ENCODE assay signal across 10 cellular contexts in genomic region chr3:72999971-73000370, GRCh38. TPM values are rescaled to one million over a fixed set of nuclear protein-coding genes. Genes with fewer than 3 reads are reported as not detected.
A peak's percentile ranks its signal among the peaks of the same experiment; 100 is the strongest.
DNase-seq lines count a peak whose midpoint lies in the region; ATAC-seq, FAIRE-seq and TF ChIP-seq lines count a peak whose summit lies in the region.
"Had no signal": no experiment of that assay in that cellular context is flagged by ENCODE, and none has a peak within 500 bp of the region (broad histone marks: within the 10 kb centered on the region; RNA-seq: fewer than 3 reads in every experiment).

No MANE protein-coding gene starts in this region.

- no peaks in the 10 kb centered on the region for H3K27me3 ChIP-seq in CD4-positive, alpha-beta T cell (ENCODE audit: control insufficient read depth, insufficient read depth, low read length)
- H3K27me3 ChIP-seq in HUES6 (ENCODE audit: control insufficient read depth, insufficient read depth, low read length) (no peaks in the 10 kb centered on the region), astrocyte (ENCODE audit: insufficient read depth, low read length) (no peaks in the 10 kb centered on the region), muscle layer of duodenum (ENCODE audit: low read depth, low read length) (no peaks in the 10 kb centered on the region), gastrocnemius medialis (no peaks in the 10 kb centered on the region)

- H3K36me3 ChIP-seq in HUES6 (ENCODE audit: control insufficient read depth, insufficient read depth, low read length) (peaks cover 61% of the 10 kb centered on the region), astrocyte (ENCODE audit: insufficient read depth, low read length) (peaks cover 8% of the 10 kb centered on the region), muscle layer of duodenum (ENCODE audit: control insufficient read depth in 1 of 2, insufficient read depth in 2 of 2, low read length in 2 of 2) (peaks cover 4 to 8% of the 10 kb centered on the region in 2 donors), gastrocnemius medialis (no peaks in the 10 kb centered on the region)

- H3K27me3 Mint-ChIP-seq in CD4-positive, alpha-beta T cell, result no peaks in the 10 kb centered on the region
- no peaks in the 10 kb centered on the region for H3K27me3 Mint-ChIP-seq in astrocyte (ENCODE audit: low read depth, unreplicated experiment)

- H3K9ac ChIP-seq in HUES6 (ENCODE audit: low read length) (no peak overlapping the region), astrocyte (ENCODE audit: low read length) (peak overlapping the region; percentile 32)

- CTCF ChIA-PET in CD4-positive, alpha-beta T cell (lab: Charles Lee), result interaction anchor here (3.9 kb wide), 1 partner anchor 56 kb away, joined by 15 read pairs; no protein-coding TSS in a partner anchor

- no peak for TF ChIP-seq CTCF in CD4-positive, alpha-beta T cell (IDR thresholded peaks at IDR 0.05)
- TF ChIP-seq CTCF in astrocyte (IDR thresholded peaks at IDR 0.05; ENCODE audit: insufficient read depth, low read depth, low read length) (no peak), gastrocnemius medialis (IDR thresholded peaks at IDR 0.05 in 4 of 5, conservative IDR thresholded peaks at IDR 0.05 in 1 of 5) (no peak)

- H3K27ac ChIP-seq in CD4-positive, alpha-beta T cell (ENCODE audit: low read depth, low read length), result no peak overlapping the region
- H3K27ac ChIP-seq in HUES6 (ENCODE audit: low read depth, low read length), result no peak overlapping the region
- no peak overlapping the region for H3K27ac ChIP-seq in astrocyte (ENCODE audit: low read depth, low read length)
- H3K27ac ChIP-seq in muscle layer of duodenum (ENCODE audit: low read length), result no peak overlapping the region
- peak overlapping the region in 2 of 4 donors; percentile 98 to 99 for H3K27ac ChIP-seq in gastrocnemius medialis
- H3K27ac ChIP-seq: RWPE1 had no signal

- peak overlapping the region; percentile 50 for H3K27ac Mint-ChIP-seq in CD4-positive, alpha-beta T cell
- H3K27ac Mint-ChIP-seq in astrocyte (ENCODE audit: unreplicated experiment), result no peak overlapping the region

- H3K36me3 Mint-ChIP-seq in CD4-positive, alpha-beta T cell (ENCODE audit: low read depth), result peaks cover 67% of the 10 kb centered on the region
- no peaks in the 10 kb centered on the region for H3K36me3 Mint-ChIP-seq in astrocyte (ENCODE audit: low read depth, unreplicated experiment)

- peaks cover 75% of the 10 kb centered on the region for H4K20me1 ChIP-seq in astrocyte (ENCODE audit: insufficient read depth, low read length)

- H3K4me1 ChIP-seq in HUES6 (ENCODE audit: control insufficient read depth, insufficient read depth, low read length) (peaks cover 23% of the 10 kb centered on the region), astrocyte (ENCODE audit: insufficient read depth, low read length) (peaks cover 18% of the 10 kb centered on the region), muscle layer of duodenum (ENCODE audit: control insufficient read depth in 1 of 2, insufficient read depth in 2 of 2, low read length in 2 of 2) (peaks cover 15 to 56% of the 10 kb centered on the region in 2 donors), gastrocnemius medialis (peaks cover 56 to 64% of the 10 kb centered on the region in 2 donors)

- H3K9me3 Mint-ChIP-seq in CD4-positive, alpha-beta T cell, result no peaks in the 10 kb centered on the region
- H3K9me3 Mint-ChIP-seq in astrocyte (ENCODE audit: unreplicated experiment), result no peaks in the 10 kb centered on the region

- H3K4me3 Mint-ChIP-seq in CD4-positive, alpha-beta T cell, result peak overlapping the region; percentile 84
- peak overlapping the region; percentile 90 for H3K4me3 Mint-ChIP-seq in astrocyte (ENCODE audit: unreplicated experiment)

- peak overlapping the region; percentile 94 for H3K4me2 ChIP-seq in astrocyte (ENCODE audit: low read length)

- H3K4me1 Mint-ChIP-seq in CD4-positive, alpha-beta T cell (ENCODE audit: low read depth), result peaks cover 69% of the 10 kb centered on the region
- peaks cover 19% of the 10 kb centered on the region for H3K4me1 Mint-ChIP-seq in astrocyte (ENCODE audit: low read depth, unreplicated experiment)

- no peak for TF ChIP-seq POLR2A in gastrocnemius medialis (IDR thresholded peaks at IDR 0.05)

- no peak for ATAC-seq in CD4-positive, alpha-beta T cell (ENCODE audit: poor library complexity)
- ATAC-seq in gastrocnemius medialis, result no peak

- H2AFZ ChIP-seq in astrocyte (ENCODE audit: low read depth, low read length), result no peak overlapping the region

- peaks cover 83% of the 10 kb centered on the region for H3K79me2 ChIP-seq in astrocyte (ENCODE audit: insufficient read depth, low read length)

- intact Hi-C loops in CD4-positive, alpha-beta T cell (cut with DNase I, micrococcal nuclease), result loop anchor here (2.0 to 10.0 kb wide), 7 partner anchors 33 to 1415 kb away; partner anchors contain the start of gene FOXP1 (in 1 of the 2)
- intact Hi-C loops in gastrocnemius medialis (cut with DNase I; ENCODE audit: low total_unique reads), result loop anchor here (5.0 to 10.0 kb wide), 2 partner anchors 113 to 555 kb away; partner anchors contain the start of genes GXYLT2 and RYBP

- H3K4me3 ChIP-seq in HUES6 (ENCODE audit: low read depth, low read length) (peak overlapping the region; percentile 99; the same call in 1 of the 2 replicates), astrocyte (ENCODE audit: insufficient read depth, low read depth, low read length) (peak overlapping the region; percentile 94), muscle layer of duodenum (ENCODE audit: low read depth in 1 of 2, low read length in 2 of 2) (peak overlapping the region; percentile 26 to 39), gastrocnemius medialis (no peak overlapping the region)

- H3K9me3 ChIP-seq in CD4-positive, alpha-beta T cell (ENCODE audit: control insufficient read depth, low read length), result no peaks in the 10 kb centered on the region
- no peaks in the 10 kb centered on the region for H3K9me3 ChIP-seq in HUES6 (ENCODE audit: control insufficient read depth, insufficient read depth, low read depth, low read length)
- H3K9me3 ChIP-seq in astrocyte (ENCODE audit: insufficient read depth, low read depth, low read length), result no peaks in the 10 kb centered on the region
- no peaks in the 10 kb centered on the region for H3K9me3 ChIP-seq in muscle layer of duodenum (ENCODE audit: control insufficient read depth in 1 of 2, low read length in 2 of 2)
- H3K9me3 ChIP-seq in gastrocnemius medialis, result no peaks in the 10 kb centered on the region

- in situ Hi-C loops in gastrocnemius medialis (cut with MboI; ENCODE audit: low sequenced_read_pairs in 4 of 4), result no loop called here

- no peak for DNase-seq in CD4-positive, alpha-beta T cell
- DNase-seq in astrocyte (ENCODE audit: low read depth), result no peak
- no peak for DNase-seq in gastrocnemius medialis
- DNase-seq in NCI-H82 (lab: John Stamatoyannopoulos, UW), result no peak
- DNase-seq in putamen (ENCODE audit: low spot score), result no peak
- DNase-seq in stimulated activated naive CD4-positive, alpha-beta T cell treated with Interleukin-2 at 50 U/mL for 16 hours (lab: John Stamatoyannopoulos, UW), result no peak
- DNase-seq: HCEC 1CT had no signal

- no peak for FAIRE-seq in astrocyte (lab: Jason Lieb, UNC)

- POLR2A ChIA-PET in CD4-positive, alpha-beta T cell (lab: Charles Lee), result interaction anchor here (1.7 to 2.5 kb wide), 3 partner anchors 10 to 56 kb away, joined by 5 to 7 read pairs (median 6); no protein-coding TSS in a partner anchor

RNA-seq across cellular contexts. Expression of gene PPP4R2, which starts 3.4 kb away (rescaled TPM):
- 10 to 100 TPM; 67.8 to 80.3 TPM for total RNA-seq in CD4-positive, alpha-beta T cell
- total RNA-seq in astrocyte (98.5 and 99.3 TPM in 2 replicates), gastrocnemius medialis (10 to 100 TPM; 31.0 to 60.5 (median 47.0) TPM)

Comparison
In these comparisons a context has a peak if more than half of its experiments do, and no peak if none do; other contexts are left out.
1. H3K4me3 ChIP-seq: peak in HUES6 (single experiment), astrocyte (single experiment) and muscle layer of duodenum (2 of 2); none in gastrocnemius medialis (0 of 4).